In the genomic region with DNA sequence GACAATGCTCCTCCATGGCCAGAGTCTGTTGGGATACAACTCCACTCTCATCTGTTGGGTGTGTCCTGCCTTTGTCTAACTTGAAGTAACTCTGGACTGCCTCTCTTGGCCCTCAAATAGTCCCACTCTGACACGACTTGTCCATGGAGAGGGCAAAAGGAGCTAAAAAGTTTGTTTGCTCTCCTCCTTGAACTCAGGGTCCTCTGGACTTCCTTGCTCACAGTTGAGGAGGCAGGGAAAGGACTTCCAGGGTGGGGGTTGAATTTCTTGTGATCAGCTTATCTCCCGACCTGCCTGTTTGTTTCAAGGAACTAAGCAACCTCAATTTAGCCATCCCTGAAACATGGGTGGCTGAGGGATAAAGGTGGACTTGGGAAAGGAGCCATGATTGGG, we compare ENCODE assay signal across 20 cellular contexts. TPM values are rescaled to one million over a fixed set of nuclear protein-coding genes. Genes with fewer than 3 reads are reported as not detected.
DNase-seq lines count a peak whose midpoint lies in the region; ATAC-seq and TF ChIP-seq lines count a peak whose summit lies in the region.
"Had no signal": no experiment of that assay in that cellular context is flagged by ENCODE, and none has a peak within 500 bp of the region (broad histone marks: within the 10 kb centered on the region; RNA-seq: fewer than 3 reads in every experiment).

No MANE protein-coding gene starts in this region.

- DNase-seq in activated CD4-positive, alpha-beta T cell treated with anti-CD3 and anti-CD28 coated beads for 36 hours: no peak
- DNase-seq in activated CD4-positive, alpha-beta T cell treated with anti-CD3 and anti-CD28 coated beads for 1 hour: no peak
- DNase-seq in RWPE2 (ENCODE audit: low spot score) (no peak), hepatic stellate cell (ENCODE audit: low spot score) (peak; percentile 0), NCI-H446 (lab: John Stamatoyannopoulos, UW) (no peak)
- no peak for DNase-seq in stimulated activated effector memory CD8-positive, alpha-beta T cell treated with anti-CD3 and anti-CD28 coated beads, Interleukin-12 subunit alpha, Interleukin-12 subunit beta, amount 100 ng/mL, for 72 hours (ENCODE audit: low spot score in 2 of 2)
- DNase-seq in central memory CD4-positive, alpha-beta T cell: no peak
- no peak for DNase-seq in stimulated activated naive CD4-positive, alpha-beta T cell (lab: John Stamatoyannopoulos, UW)
- DNase-seq: activated CD4-positive, CD25-positive, alpha-beta regulatory T cell; effector memory CD8-positive, alpha-beta T cell; GDM1; hypothalamus; KG1; NCI-H2107; NCI-H526 had no signal

- peaks cover 40% of the 10 kb centered on the region for H3K4me1 Mint-ChIP-seq in activated CD4-positive, alpha-beta T cell treated with anti-CD3 and anti-CD28 coated beads for 36 hours
- H3K4me1 Mint-ChIP-seq in stimulated activated effector memory CD8-positive, alpha-beta T cell treated with anti-CD3 and anti-CD28 coated beads, Interleukin-12 subunit alpha, Interleukin-12 subunit beta, amount 100 ng/mL, for 72 hours: peaks cover 16% of the 10 kb centered on the region

- H3K36me3 ChIP-seq in RWPE2 (ENCODE audit: low read depth): peaks cover 6% of the 10 kb centered on the region

- no peaks in the 10 kb centered on the region for H3K27me3 ChIP-seq in RWPE2 (ENCODE audit: insufficient read depth, poor library complexity, severe bottlenecking)
- H3K27me3 ChIP-seq: BLaER1, right atrium auricular region had no signal

- no peaks in the 10 kb centered on the region for H3K27me3 Mint-ChIP-seq in activated CD4-positive, alpha-beta T cell treated with anti-CD3 and anti-CD28 coated beads for 36 hours
- H3K27me3 Mint-ChIP-seq: effector memory CD8-positive, alpha-beta T cell had no signal

- no peak overlapping the region for H3K4me3 Mint-ChIP-seq in activated CD4-positive, alpha-beta T cell treated with anti-CD3 and anti-CD28 coated beads for 36 hours
- H3K4me3 Mint-ChIP-seq in stimulated activated effector memory CD8-positive, alpha-beta T cell treated with anti-CD3 and anti-CD28 coated beads, Interleukin-12 subunit alpha, Interleukin-12 subunit beta, amount 100 ng/mL, for 72 hours: no peak overlapping the region
- H3K4me3 Mint-ChIP-seq: effector memory CD8-positive, alpha-beta T cell; T-helper 2 cell treated with Interferon-gamma antibody and Interleukin-4, amounts not matched to agents 5 μg/mL and 100 μg/mL, for 36 hours had no signal

- CTCF ChIA-PET in activated CD4-positive, alpha-beta T cell treated with anti-CD3 and anti-CD28 coated beads for 36 hours (lab: Charles Lee): interaction anchor here (0.7 to 1.9 kb wide), 5 partner anchors 9 to 103 kb away, joined by 3 to 11 read pairs (median 5); no protein-coding TSS in a partner anchor

- H3K27ac ChIP-seq in RWPE2 (ENCODE audit: poor library complexity, severe bottlenecking): peak overlapping the region; percentile 86
- H3K27ac ChIP-seq: 22Rv1, BLaER1, right atrium auricular region had no signal

- H3K4me3 ChIP-seq in RWPE2 (ENCODE audit: severe bottlenecking): no peak overlapping the region
- H3K4me3 ChIP-seq: BLaER1, right atrium auricular region had no signal

- no peak for TF ChIP-seq CTCF in RWPE2 (IDR thresholded peaks at IDR 0.05; ENCODE audit: poor library complexity, severe bottlenecking)

- peaks cover 21% of the 10 kb centered on the region for H3K4me1 ChIP-seq in RWPE2 (ENCODE audit: insufficient read depth, poor library complexity, severe bottlenecking)
- H3K4me1 ChIP-seq: BLaER1 had no signal

- intact Hi-C loops in activated CD4-positive, alpha-beta T cell treated with anti-CD3 and anti-CD28 coated beads for 36 hours (cut with DNase I, micrococcal nuclease): loop anchor here in 1 of 2 experiments (1.0 kb wide), 1 partner anchor 9 kb away; no protein-coding TSS in a partner anchor

- H3K9me3 ChIP-seq in RWPE2 (ENCODE audit: severe bottlenecking): no peaks in the 10 kb centered on the region
- H3K9me3 ChIP-seq: BLaER1, right atrium auricular region had no signal

- peak overlapping the region; percentile 92 for H3K27ac Mint-ChIP-seq in activated CD4-positive, alpha-beta T cell treated with anti-CD3 and anti-CD28 coated beads for 36 hours
- H3K27ac Mint-ChIP-seq in stimulated activated effector memory CD8-positive, alpha-beta T cell treated with anti-CD3 and anti-CD28 coated beads, Interleukin-12 subunit alpha, Interleukin-12 subunit beta, amount 100 ng/mL, for 72 hours: peak overlapping the region; percentile 20
- H3K27ac Mint-ChIP-seq: effector memory CD8-positive, alpha-beta T cell; T-helper 2 cell treated with Interferon-gamma antibody and Interleukin-4, amounts not matched to agents 5 μg/mL and 100 μg/mL, for 36 hours had no signal

- POLR2A ChIA-PET in activated CD4-positive, alpha-beta T cell treated with anti-CD3 and anti-CD28 coated beads for 36 hours (lab: Charles Lee): interaction anchor here (0.8 to 1.4 kb wide), 4 partner anchors 9 to 76 kb away, joined by 3 to 5 read pairs (median 3); a partner anchor contains a TSS

- ATAC-seq in activated CD4-positive, alpha-beta T cell treated with anti-CD3 and anti-CD28 coated beads for 36 hours: no peak
- ATAC-seq in RWPE2 (ENCODE audit: low read depth): peak; percentile 16; the same call in 2 of the 3 replicates
- ATAC-seq in stimulated activated effector memory CD8-positive, alpha-beta T cell treated with anti-CD3 and anti-CD28 coated beads, Interleukin-12 subunit alpha, Interleukin-12 subunit beta, amount 100 ng/mL, for 72 hours: no peak
- ATAC-seq: effector memory CD8-positive, alpha-beta T cell had no signal

- peaks cover 3% of the 10 kb centered on the region for H3K36me3 Mint-ChIP-seq in activated CD4-positive, alpha-beta T cell treated with anti-CD3 and anti-CD28 coated beads for 36 hours (ENCODE audit: low read depth)
- H3K36me3 Mint-ChIP-seq in stimulated activated effector memory CD8-positive, alpha-beta T cell treated with anti-CD3 and anti-CD28 coated beads, Interleukin-12 subunit alpha, Interleukin-12 subunit beta, amount 100 ng/mL, for 72 hours: peaks cover 6% of the 10 kb centered on the region

- H3K9me3 Mint-ChIP-seq in activated CD4-positive, alpha-beta T cell treated with anti-CD3 and anti-CD28 coated beads for 36 hours (ENCODE audit: low read depth): no peaks in the 10 kb centered on the region
- no peaks in the 10 kb centered on the region for H3K9me3 Mint-ChIP-seq in stimulated activated effector memory CD8-positive, alpha-beta T cell treated with anti-CD3 and anti-CD28 coated beads, Interleukin-12 subunit alpha, Interleukin-12 subunit beta, amount 100 ng/mL, for 72 hours
- H3K9me3 Mint-ChIP-seq: effector memory CD8-positive, alpha-beta T cell; T-helper 2 cell treated with Interferon-gamma antibody and Interleukin-4, amounts not matched to agents 5 μg/mL and 100 μg/mL, for 36 hours had no signal

RNA-seq across cellular contexts. Expression of a gene that starts 11.7 kb away (rescaled TPM):
- 10 to 100 TPM; 10.3 to 11.3 TPM for total RNA-seq in activated CD4-positive, alpha-beta T cell treated with anti-CD3 and anti-CD28 coated beads for 36 hours

RNA-seq across cellular contexts. Expression of a gene that starts 43.2 kb away (rescaled TPM):
- under 1 TPM; 0.09 to 0.18 TPM for total RNA-seq in activated CD4-positive, alpha-beta T cell treated with anti-CD3 and anti-CD28 coated beads for 36 hours
- total RNA-seq: mononuclear cell had no signal
